10 cellular contexts compared by ENCODE assay signal in genomic region chr17:82232322-82232785, GRCh38. TPM values are rescaled to one million over a fixed set of nuclear protein-coding genes. Genes with fewer than 3 reads are reported as not detected.
DNase-seq lines count a peak whose midpoint lies in the region; ATAC-seq and TF ChIP-seq lines count a peak whose summit lies in the region.
"Had no signal": no experiment of that assay in that cellular context is flagged by ENCODE, and none has a peak within 500 bp of the region (broad histone marks: within the 10 kb centered on the region; RNA-seq: fewer than 3 reads in every experiment).

No MANE protein-coding gene starts in this region.

- 0 out of 2 replicates have a peak, but pooled peaks cover 2% of the 10 kb centered on the region for H3K4me1 ChIP-seq in HEK293 (ENCODE audit: control insufficient read depth, insufficient read depth, low read length)
- peaks cover 55 to 98% (median 84%) of the 10 kb centered on the region in 4 donors for H3K4me1 ChIP-seq in stomach

- DNase-seq in brain microvascular endothelial cell (no peak), stomach (no peak), NCI-H187 treated with DMSO at 0.1 percent for 48 hours (lab: John Stamatoyannopoulos, UW) (no peak), HuH-7 (ENCODE audit: low spot score) (no peak)
- DNase-seq: activated naive CD4-positive, alpha-beta T cell treated with anti-CD3 and anti-CD28 coated beads, Interleukin-2, amount 50 U/mL, for 16 hours; glutamatergic neuron had no signal

- H3K4me3 Mint-ChIP-seq in activated T-helper 17 cell treated with anti-CD3 and anti-CD28 coated beads, Interleukin-2, amount 50 U/mL, for 72 hours: no peak overlapping the region

- no peak for ATAC-seq in activated T-helper 17 cell treated with anti-CD3 and anti-CD28 coated beads, Interleukin-2, amount 50 U/mL, for 72 hours (replicated peaks)
- ATAC-seq in HG03135 (IDR thresholded peaks at IDR 0.05; ENCODE audit: unreplicated experiment): no peak

- in situ Hi-C loops in brain microvascular endothelial cell (cut with HindIII; ENCODE audit: low pct_ligation_motif_present, low sequenced_read_pairs): no loop called here

- TF ChIP-seq CTCF in HEK293 (tag by site-specific recombination; IDR thresholded peaks at IDR 0.05) (no peak), brain microvascular endothelial cell (IDR thresholded peaks at IDR 0.05; ENCODE audit: low read depth, low read length, missing control alignments) (no peak), stomach (IDR thresholded peaks at IDR 0.05) (no peak)

- no peaks in the 10 kb centered on the region for H3K27me3 Mint-ChIP-seq in activated T-helper 17 cell treated with anti-CD3 and anti-CD28 coated beads, Interleukin-2, amount 50 U/mL, for 72 hours

- H3K36me3 Mint-ChIP-seq in activated T-helper 17 cell treated with anti-CD3 and anti-CD28 coated beads, Interleukin-2, amount 50 U/mL, for 72 hours (ENCODE audit: low read depth): peaks cover 63% of the 10 kb centered on the region

- POLR2A ChIA-PET in HEK293 (lab: Yijun Ruan, JAX): no interaction called here

- TF ChIP-seq EP300 in stomach (IDR thresholded peaks at IDR 0.05): no peak

- CTCF ChIA-PET in HEK293 (lab: Yijun Ruan, JAX): no interaction called here

- peaks cover under 1% of the 10 kb centered on the region for H3K4me1 Mint-ChIP-seq in activated T-helper 17 cell treated with anti-CD3 and anti-CD28 coated beads, Interleukin-2, amount 50 U/mL, for 72 hours

- no peak for TF ChIP-seq POLR2A in stomach (IDR thresholded peaks at IDR 0.05)

- WGBS in stomach, 5 donors: 67 to 85% (median 81%) methylated on average over 13 to 20 of the region's 20 CpGs

- no peak overlapping the region for H3K27ac Mint-ChIP-seq in activated T-helper 17 cell treated with anti-CD3 and anti-CD28 coated beads, Interleukin-2, amount 50 U/mL, for 72 hours

- no peaks in the 10 kb centered on the region for H3K9me3 Mint-ChIP-seq in activated T-helper 17 cell treated with anti-CD3 and anti-CD28 coated beads, Interleukin-2, amount 50 U/mL, for 72 hours

- H3K9me3 ChIP-seq in HEK293 (ENCODE audit: control insufficient read depth, insufficient read depth, low read depth, low read length): no peaks in the 10 kb centered on the region
- no peaks in the 10 kb centered on the region for H3K9me3 ChIP-seq in stomach

- H3K27me3 ChIP-seq in brain microvascular endothelial cell (replicated peaks): no peaks in the 10 kb centered on the region
- peaks cover 8% of the 10 kb centered on the region for H3K27me3 ChIP-seq in layer of hippocampus (ENCODE audit: control insufficient read depth, insufficient read depth, low read length)
- peaks cover 0 to 4% (median 0%) of the 10 kb centered on the region in 3 donors for H3K27me3 ChIP-seq in stomach

- intact Hi-C loops in stomach (cut with DNase I; ENCODE audit: low total_unique reads): loop anchor here (5.0 kb wide), 1 partner anchor 90 kb away; no protein-coding TSS in a partner anchor

- no peak overlapping the region for H3K27ac ChIP-seq in HEK293 (ENCODE audit: extremely low read depth, low read depth, low read length)
- H3K27ac ChIP-seq in brain microvascular endothelial cell: no peak overlapping the region
- peak overlapping the region; percentile 81 for H3K27ac ChIP-seq in layer of hippocampus (ENCODE audit: low read depth, low read length)
- peak overlapping the region; percentile 91 to 97 (median 92) for H3K27ac ChIP-seq in stomach

- H3K36me3 ChIP-seq in HEK293 (ENCODE audit: control insufficient read depth in 2 of 2, insufficient read depth in 1 of 2, low read length in 2 of 2): no peaks in the 10 kb centered on the region
- peaks cover 17% of the 10 kb centered on the region for H3K36me3 ChIP-seq in brain microvascular endothelial cell (replicated peaks)
- peaks cover 2 to 13% (median 10%) of the 10 kb centered on the region in 4 donors for H3K36me3 ChIP-seq in stomach

- no peak overlapping the region for H3K4me3 ChIP-seq in HEK293 (ENCODE audit: low read depth, low read length)
- H3K4me3 ChIP-seq in brain microvascular endothelial cell (ENCODE audit: low read depth, low read length): peak overlapping the region; percentile 74
- H3K4me3 ChIP-seq in stomach: peak overlapping the region in 3 of 4 donors; percentile 67 to 75 (median 68)

TF ChIP-seq in HEK293, 187 proteins besides CTCF, POLR2A, EP300 and RAD21:
- TF ChIP-seq ZNF639 (tag by site-specific recombination; IDR thresholded peaks at IDR 0.05): no peak
- TF ChIP-seq YY2 (tag by site-specific recombination; IDR thresholded peaks at IDR 0.05): no peak
- no peak for TF ChIP-seq MYNN (tag by site-specific recombination; IDR thresholded peaks at IDR 0.05; ENCODE audit: borderline replicate concordance)
- TF ChIP-seq ZBTB49 (tag by site-specific recombination; IDR thresholded peaks at IDR 0.05; ENCODE audit: low read depth): no peak
- TF ChIP-seq HIC1 (tag by site-specific recombination; IDR thresholded peaks at IDR 0.05): peak; percentile 62
- no peak for TF ChIP-seq ZNF157 (tag by site-specific recombination; IDR thresholded peaks at IDR 0.05)
- no peak for TF ChIP-seq ZNF18 (tag by site-specific recombination; IDR thresholded peaks at IDR 0.05)

RNA-seq across cellular contexts. Expression of gene SLC16A3, which starts 3.5 kb away (rescaled TPM):
- 10 to 100 TPM; 29.2 to 87.9 (median 53.3) TPM for total RNA-seq in stomach
- 10 to 100 TPM in 2 of 3 donors, 1 to 10 TPM in 1; 4.9 to 39.8 (median 20.4) TPM for polyA plus RNA-seq in stomach
- total RNA-seq in activated T-helper 17 cell treated with anti-CD3 and anti-CD28 coated beads, Interleukin-2, amount 50 U/mL, for 72 hours: 100 to 1,000 TPM; 167 to 309 TPM

RNA-seq across cellular contexts. Expression of gene CCDC57, which starts 19.7 kb away (rescaled TPM):
- 100 to 1,000 TPM in 1 of 5 donors, 10 to 100 TPM in 4; 43.9 to 166 (median 90.6) TPM for total RNA-seq in stomach
- polyA plus RNA-seq in stomach: 10 to 100 TPM; 50.9 to 75.5 (median 72.5) TPM
- 10 to 100 TPM; 36.9 to 37.7 TPM for total RNA-seq in activated T-helper 17 cell treated with anti-CD3 and anti-CD28 coated beads, Interleukin-2, amount 50 U/mL, for 72 hours

RNA-seq across cellular contexts. Expression of gene CSNK1D, which starts 41.1 kb away (rescaled TPM):
- 100 to 1,000 TPM in 4 of 5 donors, 10 to 100 TPM in 1; 58.0 to 180 (median 140) TPM for total RNA-seq in stomach
- 10 to 100 TPM; 55.9 to 66.7 (median 65.4) TPM for polyA plus RNA-seq in stomach
- total RNA-seq in activated T-helper 17 cell treated with anti-CD3 and anti-CD28 coated beads, Interleukin-2, amount 50 U/mL, for 72 hours: 100 to 1,000 TPM; 140 to 142 TPM

Comparison
In these comparisons a context has a peak if more than half of its experiments do, and no peak if none do; other contexts are left out.
1. H3K27ac ChIP-seq: peak in layer of hippocampus (single experiment) and stomach (5 of 5); none in HEK293 (single experiment) and brain microvascular endothelial cell (single experiment).